ENCODE assay signal across 17 cellular contexts in the genomic region with DNA sequence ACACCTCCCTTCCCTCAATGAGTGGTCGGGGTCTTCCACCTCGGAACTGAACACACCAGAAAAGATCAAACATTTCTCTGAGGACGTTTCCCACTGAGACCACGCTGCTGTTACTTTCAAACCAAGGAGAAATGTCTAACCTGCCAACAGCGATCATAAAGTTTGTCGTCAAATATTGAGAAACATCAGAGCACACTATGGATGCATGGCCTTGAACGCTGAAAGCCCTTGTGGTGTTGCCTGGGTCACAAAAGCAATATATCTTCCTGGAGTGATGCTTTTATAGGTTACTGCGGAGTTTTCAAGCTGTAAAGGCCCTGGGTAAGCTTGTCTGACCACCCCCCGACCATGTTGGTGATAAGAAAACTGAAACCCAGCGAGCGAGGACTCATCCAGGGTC.
DNase-seq lines count a peak whose midpoint lies in the region; ATAC-seq and TF ChIP-seq lines count a peak whose summit lies in the region.
"Had no signal": no experiment of that assay in that cellular context is flagged by ENCODE, and none has a peak within 500 bp of the region (broad histone marks: within the 10 kb centered on the region; RNA-seq: fewer than 3 reads in every experiment).

No MANE protein-coding gene starts in this region.

- no peak for ATAC-seq in GM18907 (IDR thresholded peaks at IDR 0.05; ENCODE audit: unreplicated experiment)
- ATAC-seq: GM12878, GM23338 had no signal

- H3K27ac ChIP-seq in colonic mucosa, result no peak overlapping the region
- H3K27ac ChIP-seq: 22Rv1; BLaER1 treated with 17β-estradiol and CSF1 and Interleukin-3, amounts not matched to agents 10 nM and 100 nM had no signal

- no peaks in the 10 kb centered on the region for H3K36me3 ChIP-seq in colonic mucosa
- H3K36me3 ChIP-seq: BLaER1 treated with 17β-estradiol and CSF1 and Interleukin-3, amounts not matched to agents 10 nM and 100 nM had no signal

- H3K27ac Mint-ChIP-seq in progenitor cell of endocrine pancreas, result peak overlapping the region; percentile 79
- H3K27ac Mint-ChIP-seq: CD4-positive, CD25-positive, alpha-beta regulatory T cell; GM23338; IgD-negative memory B cell had no signal

- H3K4me1 Mint-ChIP-seq in progenitor cell of endocrine pancreas (ENCODE audit: low read depth), result peaks cover 27% of the 10 kb centered on the region
- H3K4me1 Mint-ChIP-seq: IgD-negative memory B cell had no signal

- no peaks in the 10 kb centered on the region for H3K4me1 ChIP-seq in colonic mucosa

- H3K4me3 Mint-ChIP-seq in progenitor cell of endocrine pancreas (ENCODE audit: low read depth), result no peak overlapping the region
- H3K4me3 Mint-ChIP-seq: CD4-positive, CD25-positive, alpha-beta regulatory T cell; GM23338 had no signal

- H3K4me3 ChIP-seq in colonic mucosa, result no peak overlapping the region
- H3K4me3 ChIP-seq: BLaER1 treated with 17β-estradiol and CSF1 and Interleukin-3, amounts not matched to agents 10 nM and 100 nM; GM12878; GM23338 had no signal

- no peak for TF ChIP-seq CTCF in colonic mucosa (IDR thresholded peaks at IDR 0.05)
- no peak for TF ChIP-seq CTCF in progenitor cell of endocrine pancreas (IDR thresholded peaks at IDR 0.05; ENCODE audit: unreplicated experiment)

- H3K36me3 Mint-ChIP-seq in progenitor cell of endocrine pancreas (ENCODE audit: insufficient read depth), result peaks cover 2% of the 10 kb centered on the region
- H3K36me3 Mint-ChIP-seq: CD4-positive, CD25-positive, alpha-beta regulatory T cell had no signal

- no peaks in the 10 kb centered on the region for H3K27me3 Mint-ChIP-seq in progenitor cell of endocrine pancreas

- no peak overlapping the region for H3K9ac ChIP-seq in colonic mucosa (ENCODE audit: low read depth in 2 of 2, low read length in 2 of 2)
- H3K9ac ChIP-seq: BLaER1 treated with 17β-estradiol and CSF1 and Interleukin-3, amounts not matched to agents 10 nM and 100 nM had no signal

- H3K9me3 ChIP-seq in colonic mucosa, result no peaks in the 10 kb centered on the region

- H3K27me3 ChIP-seq in colonic mucosa, result no peaks in the 10 kb centered on the region

- H3K9me3 Mint-ChIP-seq in progenitor cell of endocrine pancreas (ENCODE audit: low read depth), result peaks cover 11% of the 10 kb centered on the region

- peak; percentile 13 for DNase-seq in activated effector memory CD4-positive, alpha-beta T cell treated with anti-CD3 and anti-CD28 coated beads, Interleukin-2, amount 50 U/mL, for 16 hours
- DNase-seq in activated effector memory CD4-positive, alpha-beta T cell treated with Interleukin-2 at 50 U/mL for 16 hours, result no peak
- DNase-seq in colonic mucosa, result peak; percentile 45
- DNase-seq in left kidney (ENCODE audit: low read depth, low spot score), result peak; percentile 60
- no peak for DNase-seq in progenitor cell of endocrine pancreas (ENCODE audit: low spot score, unreplicated experiment)
- DNase-seq in NCI-H2081 (lab: John Stamatoyannopoulos, UW), result no peak
- DNase-seq in activated T-cell treated with anti-CD3 and anti-CD28 coated beads, Interleukin-2, amount 50 U/mL, for 1 hour, result no peak
- DNase-seq: AML-193; CD4-positive, CD25-positive, alpha-beta regulatory T cell; DMS79; H7 had no signal

- intact Hi-C loops in colonic mucosa (cut with DNase I), result no loop called here

Comparison
In these comparisons a context has a peak if more than half of its experiments do, and no peak if none do; other contexts are left out.
1. DNase-seq: peak in activated effector memory CD4-positive, alpha-beta T cell treated with anti-CD3 and anti-CD28 coated beads, Interleukin-2, amount 50 U/mL, for 16 hours (single experiment), colonic mucosa (single experiment) and left kidney (single experiment); none in activated effector memory CD4-positive, alpha-beta T cell treated with Interleukin-2 at 50 U/mL for 16 hours (single experiment), progenitor cell of endocrine pancreas (single experiment), NCI-H2081 (0 of 2) and activated T-cell treated with anti-CD3 and anti-CD28 coated beads, Interleukin-2, amount 50 U/mL, for 1 hour (single experiment).